In genomic region chr22:23180893-23181762, GRCh38 we compare ENCODE assay signal across 9 cellular contexts. TPM values are rescaled to one million over a fixed set of nuclear protein-coding genes. Genes with fewer than 3 reads are reported as not detected.
DNase-seq lines count a peak whose midpoint lies in the region; ATAC-seq, FAIRE-seq and TF ChIP-seq lines count a peak whose summit lies in the region.
"Had no signal": no experiment of that assay in that cellular context is flagged by ENCODE, and none has a peak within 500 bp of the region (broad histone marks: within the 10 kb centered on the region; RNA-seq: fewer than 3 reads in every experiment).

No MANE protein-coding gene starts in this region.

- no peak for TF ChIP-seq CTCF in LNCaP clone FGC (IDR thresholded peaks at IDR 0.05; ENCODE audit: control insufficient read depth, extremely low read depth, insufficient read depth)
- TF ChIP-seq CTCF in HepG2 (CRISPR knock-in tag; IDR thresholded peaks at IDR 0.05) = no peak

- POLR2A ChIA-PET in HepG2 (lab: Yijun Ruan, JAX) = interaction anchor here (1.0 to 4.1 kb wide), 3 partner anchors 23 to 103 kb away, joined by 3 to 18 read pairs (median 3); no protein-coding TSS in a partner anchor

- H3K27ac ChIP-seq in HepG2 (ENCODE audit: extremely low read length, insufficient read depth, low read length) (peak overlapping the region; percentile 69), subcutaneous abdominal adipose tissue (ENCODE audit: low read depth, low read length) (peak overlapping the region; percentile 16)

- H3K4me1 ChIP-seq in HepG2 (ENCODE audit: insufficient read depth, low read length) = peaks cover 80% of the 10 kb centered on the region
- H3K4me1 ChIP-seq in subcutaneous abdominal adipose tissue (ENCODE audit: control insufficient read depth in 5 of 5, insufficient read depth in 5 of 5, low read length in 5 of 5) = peaks cover 15 to 67% (median 60%) of the 10 kb centered on the region in 5 donors

- H3K36me3 ChIP-seq in HepG2 (replicated peaks in 1 of 2; ENCODE audit: control insufficient read depth in 1 of 2, insufficient read depth in 2 of 2, low read length in 2 of 2) = no peaks in the 10 kb centered on the region; a peak in 3 of 5 replicates
- no peaks in the 10 kb centered on the region for H3K36me3 ChIP-seq in subcutaneous abdominal adipose tissue (ENCODE audit: control insufficient read depth in 5 of 5, insufficient read depth in 5 of 5, low read length in 5 of 5)

- no peaks in the 10 kb centered on the region for H3K9me3 ChIP-seq in HepG2 (ENCODE audit: low read length)
- H3K9me3 ChIP-seq in subcutaneous abdominal adipose tissue (ENCODE audit: control insufficient read depth in 5 of 5, low read length in 5 of 5) = peaks cover 0 to 9% (median 8%) of the 10 kb centered on the region in 5 donors

- peak overlapping the region; percentile 95 for H3K4me2 ChIP-seq in HepG2 (ENCODE audit: low read depth, low read length)

- peaks cover 48% of the 10 kb centered on the region for H3K79me2 ChIP-seq in HepG2 (ENCODE audit: insufficient read depth, low read length)

- intact Hi-C loops in HepG2 (cut with micrococcal nuclease; ENCODE audit: unreplicated experiment) = loop anchor here (2.0 kb wide), 1 partner anchor 36 kb away; no protein-coding TSS in a partner anchor

- no peak for FAIRE-seq in HepG2 (lab: Jason Lieb, UNC)

- no peaks in the 10 kb centered on the region; a peak in 1 of 5 replicates for H3K27me3 ChIP-seq in HepG2 (ENCODE audit: control insufficient read depth in 1 of 2, insufficient read depth in 2 of 2, low read length in 2 of 2)
- no peaks in the 10 kb centered on the region for H3K27me3 ChIP-seq in subcutaneous abdominal adipose tissue (ENCODE audit: control insufficient read depth in 5 of 5, insufficient read depth in 4 of 5, low read length in 5 of 5)

- DNase-seq in COR-L47 (lab: John Stamatoyannopoulos, UW) (peak; percentile 19), LNCaP clone FGC (ENCODE audit: low read depth) (no peak), astrocyte of the hippocampus (ENCODE audit: low read depth, low spot score) (peak; percentile 55), HepG2 (ENCODE audit: low spot score) (no peak), OCI-M2 (lab: John Stamatoyannopoulos, UW; ENCODE audit: unreplicated experiment) (no peak), iPS-NIHi11 (ENCODE audit: low spot score) (no peak)

- in situ Hi-C loops in HepG2 (cut with HindIII; ENCODE audit: extremely low pct_ligation_motif_present, low pct_unique_long_range_greater_than_20kb) = loop anchor here (5.0 kb wide), 1 partner anchor 36 kb away; no protein-coding TSS in a partner anchor

- H4K20me1 ChIP-seq in HepG2 (ENCODE audit: insufficient read depth, low read length) = peaks cover 41% of the 10 kb centered on the region

- H3K4me3 ChIP-seq in LNCaP clone FGC (ENCODE audit: low read depth, low read length) = peak overlapping the region; percentile 65
- H3K4me3 ChIP-seq in HepG2 (replicated peaks in 1 of 3; ENCODE audit: insufficient read depth in 1 of 3, low read depth in 2 of 3, low read length in 3 of 3) = peak overlapping the region; percentile 52 to 88 (median 83); a peak in 5 of 6 replicates
- peak overlapping the region; percentile 44 to 88 (median 83) for H3K4me3 ChIP-seq in subcutaneous abdominal adipose tissue (ENCODE audit: low read depth in 1 of 5, low read length in 5 of 5)

- ATAC-seq in HepG2 (no peak), GM21447 (IDR thresholded peaks at IDR 0.05; ENCODE audit: unreplicated experiment) (no peak)

- no CpG with 5 or more reads among the region's 116 CpGs for WGBS in HepG2 (ENCODE audit: low lambda C conversion rate)

- no TSS peak for BruUV-seq in HepG2 (replicated peaks; lab: Mats Ljungman, UMichigan)

- no peak for TF ChIP-seq POLR2A in HepG2 (IDR thresholded peaks at IDR 0.05; ENCODE audit: insufficient read depth in 1 of 2, low read depth in 2 of 2, low read length in 2 of 2)

- no peak for TF ChIP-seq RAD21 in HepG2 (CRISPR knock-in tag; IDR thresholded peaks at IDR 0.05)

- TF ChIP-seq EP300 in HepG2 (IDR thresholded peaks at IDR 0.05; ENCODE audit: low read depth in 2 of 2, low read length in 2 of 2) = no peak
- no peak for TF ChIP-seq EP300 in HepG2 (CRISPR knock-in tag; IDR thresholded peaks at IDR 0.05; ENCODE audit: borderline replicate concordance)

- H3K9ac ChIP-seq in HepG2 (ENCODE audit: insufficient read depth, low read depth, low read length) (peak overlapping the region; percentile 83), subcutaneous abdominal adipose tissue (ENCODE audit: low read length in 5 of 5) (peak overlapping the region in 4 of 5 donors; percentile 40 to 74 (median 65))

- CTCF ChIA-PET in HepG2 (lab: Yijun Ruan, JAX; ENCODE audit: low intra/inter-chr PET ratio, low total read pairs) = interaction anchor here (5.9 kb wide), 1 partner anchor 101 kb away, joined by 73 read pairs; no protein-coding TSS in a partner anchor

- H2AFZ ChIP-seq in HepG2 (ENCODE audit: low read length) = no peak overlapping the region

RNA-seq across cellular contexts. Expression of gene BCR, which starts 0.8 kb away (rescaled TPM):
- total RNA-seq in HepG2 (2016; rRNA removed; fragmentation: Illumina TruSeq; extraction: Trizol) = 33.6 and 35.4 TPM in 2 replicates
- 10.9 and 12.3 TPM in 2 replicates for total RNA-seq in HepG2 (2016; cell fraction: cytosol; rRNA removed; fragmentation: Illumina TruSeq; extraction: Trizol; ENCODE audit: low read depth)
- total RNA-seq in HepG2 (2016; cell fraction: insoluble cytoplasmic fraction; rRNA removed; fragmentation: Illumina TruSeq; extraction: Trizol) = 29.4 and 37.4 TPM in 2 replicates
- 17.4 and 22.3 TPM in 2 replicates for total RNA-seq in HepG2 (2016; cell fraction: membrane; rRNA removed; fragmentation: Illumina TruSeq; extraction: Trizol)
- 26.4 and 32.2 TPM in 2 replicates for total RNA-seq in HepG2 (2016; cell fraction: nucleus; rRNA removed; fragmentation: Illumina TruSeq; extraction: Trizol)
- polyA plus RNA-seq in HepG2 (2011; rRNA removed) = 19.9 and 21.9 TPM in 2 replicates
- 28.9 and 33.8 TPM in 2 replicates for polyA plus RNA-seq in HepG2 (2011; cell fraction: cytosol; rRNA removed)
- polyA plus RNA-seq in HepG2 (2011; cell fraction: nucleus; rRNA removed) = 66.0 and 71.9 TPM in 2 replicates
- 21.2 and 25.3 TPM in 2 replicates for polyA plus RNA-seq in HepG2 (2012)
- polyA plus RNA-seq in HepG2 (2016; cell fraction: cytosol; fragmentation: Illumina TruSeq; extraction: Trizol; ENCODE audit: low read depth) = 2.3 and 4.6 TPM in 2 replicates
- polyA plus RNA-seq in HepG2 (2016; cell fraction: insoluble cytoplasmic fraction; fragmentation: Illumina TruSeq; extraction: Trizol; ENCODE audit: low read depth) = 26.5 and 34.8 TPM in 2 replicates
- 11.6 and 12.9 TPM in 2 replicates for polyA plus RNA-seq in HepG2 (2016; cell fraction: membrane; fragmentation: Illumina TruSeq; extraction: Trizol; ENCODE audit: low read depth)
- 45.4 and 51.6 TPM in 2 replicates for polyA plus RNA-seq in HepG2 (2016; cell fraction: nucleus; fragmentation: Illumina TruSeq; extraction: Trizol; ENCODE audit: insufficient read depth, low read depth)
- 67.7 and 82.7 TPM in 2 replicates for polyA minus RNA-seq in HepG2 (2011; rRNA and poly(A)+ RNA removed; ENCODE audit: low replicate concordance)
- polyA minus RNA-seq in HepG2 (2011; cell fraction: cytosol; rRNA and poly(A)+ RNA removed) = 43.0 and 57.5 TPM in 2 replicates
- polyA minus RNA-seq in HepG2 (2011; cell fraction: nucleus; rRNA and poly(A)+ RNA removed) = 24.6 and 32.1 TPM in 2 replicates

RNA-seq across cellular contexts. Expression of gene RAB36, which starts 35.9 kb away (rescaled TPM):
- total RNA-seq in HepG2 (2016; rRNA removed; fragmentation: Illumina TruSeq; extraction: Trizol) = 0.20 and 0.24 TPM in 2 replicates
- 0.10 TPM in 1 of 2 replicates, not detected in the other for total RNA-seq in HepG2 (2016; cell fraction: cytosol; rRNA removed; fragmentation: Illumina TruSeq; extraction: Trizol; ENCODE audit: low read depth)
- total RNA-seq in HepG2 (2016; cell fraction: insoluble cytoplasmic fraction; rRNA removed; fragmentation: Illumina TruSeq; extraction: Trizol) = 0.24 and 0.37 TPM in 2 replicates
- total RNA-seq in HepG2 (2016; cell fraction: membrane; rRNA removed; fragmentation: Illumina TruSeq; extraction: Trizol) = 0.12 and 0.17 TPM in 2 replicates
- 0.19 TPM in 2 replicates for total RNA-seq in HepG2 (2016; cell fraction: nucleus; rRNA removed; fragmentation: Illumina TruSeq; extraction: Trizol)
- polyA plus RNA-seq in HepG2 (2011; rRNA removed) = 0.86 and 1.0 TPM in 2 replicates
- polyA plus RNA-seq in HepG2 (2011; cell fraction: cytosol; rRNA removed) = 0.74 and 0.89 TPM in 2 replicates
- 0.59 and 0.71 TPM in 2 replicates for polyA plus RNA-seq in HepG2 (2011; cell fraction: nucleus; rRNA removed)
- polyA plus RNA-seq in HepG2 (2012) = 0.49 and 0.95 TPM in 2 replicates
- polyA plus RNA-seq in HepG2 (2016; cell fraction: cytosol; fragmentation: Illumina TruSeq; extraction: Trizol; ENCODE audit: low read depth) = 0.03 and 0.05 TPM in 2 replicates
- 0.22 and 0.23 TPM in 2 replicates for polyA plus RNA-seq in HepG2 (2016; cell fraction: insoluble cytoplasmic fraction; fragmentation: Illumina TruSeq; extraction: Trizol; ENCODE audit: low read depth)
- polyA plus RNA-seq in HepG2 (2016; cell fraction: membrane; fragmentation: Illumina TruSeq; extraction: Trizol; ENCODE audit: low read depth) = 0.14 and 0.15 TPM in 2 replicates
- polyA plus RNA-seq in HepG2 (2016; cell fraction: nucleus; fragmentation: Illumina TruSeq; extraction: Trizol; ENCODE audit: insufficient read depth, low read depth) = 0.19 and 0.33 TPM in 2 replicates
- 0.02 and 2.6 TPM in 2 replicates for polyA minus RNA-seq in HepG2 (2011; rRNA and poly(A)+ RNA removed; ENCODE audit: low replicate concordance)
- polyA minus RNA-seq in HepG2 (2011; cell fraction: cytosol; rRNA and poly(A)+ RNA removed) = 0.44 and 0.49 TPM in 2 replicates
- polyA minus RNA-seq in HepG2 (2011; cell fraction: nucleus; rRNA and poly(A)+ RNA removed) = 0.37 and 0.64 TPM in 2 replicates

RNA-seq across cellular contexts. Expression of gene RSPH14, which starts 39.3 kb away (rescaled TPM):
- 1.1 and 1.3 TPM in 2 replicates for total RNA-seq in HepG2 (2016; rRNA removed; fragmentation: Illumina TruSeq; extraction: Trizol)
- 0.35 and 0.71 TPM in 2 replicates for total RNA-seq in HepG2 (2016; cell fraction: cytosol; rRNA removed; fragmentation: Illumina TruSeq; extraction: Trizol; ENCODE audit: low read depth)
- 0.67 and 1.0 TPM in 2 replicates for total RNA-seq in HepG2 (2016; cell fraction: insoluble cytoplasmic fraction; rRNA removed; fragmentation: Illumina TruSeq; extraction: Trizol)
- 0.40 and 1.1 TPM in 2 replicates for total RNA-seq in HepG2 (2016; cell fraction: membrane; rRNA removed; fragmentation: Illumina TruSeq; extraction: Trizol)
- 0.94 TPM in 1 of 2 replicates, not detected in the other for total RNA-seq in HepG2 (2016; cell fraction: nucleus; rRNA removed; fragmentation: Illumina TruSeq; extraction: Trizol)
- 0.86 and 1.2 TPM in 2 replicates for polyA plus RNA-seq in HepG2 (2011; rRNA removed)
- 0.55 and 0.93 TPM in 2 replicates for polyA plus RNA-seq in HepG2 (2011; cell fraction: cytosol; rRNA removed)
- polyA plus RNA-seq in HepG2 (2011; cell fraction: nucleus; rRNA removed) = 0.48 and 0.50 TPM in 2 replicates
- 0.58 and 2.0 TPM in 2 replicates for polyA plus RNA-seq in HepG2 (2012)
- 0.60 and 0.71 TPM in 2 replicates for polyA plus RNA-seq in HepG2 (2016; cell fraction: cytosol; fragmentation: Illumina TruSeq; extraction: Trizol; ENCODE audit: low read depth)
- polyA plus RNA-seq in HepG2 (2016; cell fraction: insoluble cytoplasmic fraction; fragmentation: Illumina TruSeq; extraction: Trizol; ENCODE audit: low read depth) = 0.40 and 1.1 TPM in 2 replicates
- 0.47 and 2.4 TPM in 2 replicates for polyA plus RNA-seq in HepG2 (2016; cell fraction: membrane; fragmentation: Illumina TruSeq; extraction: Trizol; ENCODE audit: low read depth)
- polyA plus RNA-seq in HepG2 (2016; cell fraction: nucleus; fragmentation: Illumina TruSeq; extraction: Trizol; ENCODE audit: insufficient read depth, low read depth) = 1.6 and 2.0 TPM in 2 replicates
- 1.4 TPM in 1 of 2 replicates, not detected in the other for polyA minus RNA-seq in HepG2 (2011; rRNA and poly(A)+ RNA removed; ENCODE audit: low replicate concordance)
- not detected in 2 replicates for polyA minus RNA-seq in HepG2 (2011; cell fraction: cytosol; rRNA and poly(A)+ RNA removed)
- 1.0 and 1.4 TPM in 2 replicates for polyA minus RNA-seq in HepG2 (2011; cell fraction: nucleus; rRNA and poly(A)+ RNA removed)
- total RNA-seq: LHCN-M2 had no signal

Comparison
In these comparisons a context has a peak if more than half of its experiments do, and no peak if none do; other contexts are left out.
1. DNase-seq: peak in COR-L47 (single experiment) and astrocyte of the hippocampus (single experiment); none in LNCaP clone FGC (single experiment), HepG2 (single experiment), OCI-M2 (single experiment) and iPS-NIHi11 (single experiment).
2. Peak in every context shown above with its lines, with median percentiles within 50 percentile points of each other: H3K4me3 ChIP-seq.